ENCODE assay signal across 15 cellular contexts in genomic region chr4:8242782-8243556, GRCh38. TPM values are rescaled to one million over a fixed set of nuclear protein-coding genes. Genes with fewer than 3 reads are reported as not detected.
A peak's percentile ranks its signal among the peaks of the same experiment; 100 is the strongest.
DNase-seq lines count a peak whose midpoint lies in the region; ATAC-seq, FAIRE-seq and TF ChIP-seq lines count a peak whose summit lies in the region.
"Had no signal": no experiment of that assay in that cellular context is flagged by ENCODE, and none has a peak within 500 bp of the region (broad histone marks: within the 10 kb centered on the region; RNA-seq: fewer than 3 reads in every experiment).

No MANE protein-coding gene starts in this region.

- no peak for TF ChIP-seq POLR2A in H1 (IDR thresholded peaks at IDR 0.05; ENCODE audit: control extremely low read depth in 1 of 2, low read depth in 2 of 2, low read length in 2 of 2)
- TF ChIP-seq POLR2A in suprapubic skin (IDR thresholded peaks at IDR 0.05) = no peak

- no peak overlapping the region for H3K23ac ChIP-seq in H1 (ENCODE audit: insufficient read length)
- no peak overlapping the region for H3K23ac ChIP-seq in mesenchymal stem cell (ENCODE audit: low read length in 2 of 2)

- H3K4me2 ChIP-seq in H1 (ENCODE audit: insufficient read depth in 1 of 2, low read depth in 2 of 2, low read length in 2 of 2) (no peak overlapping the region), mesenchymal stem cell (ENCODE audit: low read length, poor library complexity, severe bottlenecking) (no peak overlapping the region)
- H3K4me2 ChIP-seq: KMS-11, PC-9 had no signal

- no peak overlapping the region for H2BK5ac ChIP-seq in H1 (ENCODE audit: low read depth, low read length)
- H2BK5ac ChIP-seq in mesenchymal stem cell (ENCODE audit: low read depth, low read length, poor library complexity, severe bottlenecking) = no peak overlapping the region

- H3K14ac ChIP-seq in H1 (ENCODE audit: insufficient read length) = no peak overlapping the region
- H3K14ac ChIP-seq in mesenchymal stem cell (ENCODE audit: low read length in 2 of 2) = no peak overlapping the region

- H3K27ac ChIP-seq in H1 (ENCODE audit: low read depth, low read length) (no peak overlapping the region), mesenchymal stem cell (ENCODE audit: low read length, poor library complexity, severe bottlenecking) (no peak overlapping the region), suprapubic skin (peak overlapping the region; percentile 46)
- H3K27ac ChIP-seq: body of pancreas, C4-2B, KMS-11, PC-9 had no signal

- CTCF ChIA-PET in H1 (lab: Charles Lee; ENCODE audit: partially characterized antibody) = interaction anchor here (0.6 to 4.4 kb wide), 32 partner anchors 13 to 231 kb away, joined by 3 to 33 read pairs (median 4); no protein-coding TSS in a partner anchor

- H3K18ac ChIP-seq in H1 (ENCODE audit: extremely low read depth, low read length) = no peak overlapping the region
- peak overlapping the region; percentile 17 to 22 for H3K18ac ChIP-seq in mesenchymal stem cell (ENCODE audit: low read depth in 1 of 2, low read length in 2 of 2)

- no peak for ATAC-seq in GM21529 (IDR thresholded peaks at IDR 0.05; ENCODE audit: unreplicated experiment)

- DNase-seq in OCI-M1 (lab: John Stamatoyannopoulos, UW) = peak; percentile 37
- DNase-seq in H1 (ENCODE audit: low read depth in 1 of 2, low spot score in 2 of 2) = no peak
- no peak for DNase-seq in mesenchymal stem cell
- DNase-seq in suprapubic skin (ENCODE audit: low spot score in 2 of 2) = no peak
- DNase-seq in kidney tubule cell (ENCODE audit: low spot score) = no peak
- DNase-seq in GM19239 (ENCODE audit: insufficient read length, low spot score) = no peak

- no peak for TF ChIP-seq RAD21 in H1 (IDR thresholded peaks at IDR 0.05 in 1 of 2, conservative IDR thresholded peaks at IDR 0.05 in 1 of 2; ENCODE audit: low read depth in 2 of 2, low read length in 2 of 2)

- no peak for TF ChIP-seq CTCF in H1 (IDR thresholded peaks at IDR 0.05; ENCODE audit: control extremely low read depth in 1 of 3, insufficient read depth in 1 of 3, low read depth in 1 of 3, low read length in 3 of 3)
- TF ChIP-seq CTCF in suprapubic skin (IDR thresholded peaks at IDR 0.05) = no peak

- FAIRE-seq in H1 (lab: Jason Lieb, UNC) (no peak), GM19239 (lab: Jason Lieb, UNC) (no peak)
- FAIRE-seq: TTC549 had no signal

- no peaks in the 10 kb centered on the region for H3K23me2 ChIP-seq in H1 (ENCODE audit: low read depth, low read length)

- H3K36me3 ChIP-seq in H1 (ENCODE audit: control insufficient read depth in 2 of 4, insufficient read depth in 4 of 4, low read length in 3 of 4) (no peaks in the 10 kb centered on the region; a peak in 1 of 8 replicates), mesenchymal stem cell (ENCODE audit: control insufficient read depth in 1 of 2, insufficient read depth in 2 of 2, low read depth in 1 of 2, low read length in 2 of 2) (peaks cover 0 to 34% of the 10 kb centered on the region in 2 experiments), suprapubic skin (peaks cover 4% of the 10 kb centered on the region)
- H3K36me3 ChIP-seq: thyroid gland had no signal

- H3K56ac ChIP-seq in H1 (replicated peaks; ENCODE audit: insufficient read length, low read depth, low read length) = no peak overlapping the region

- 88% methylated on average over 9 of the region's 10 CpGs; no CpG with 5 or more reads in 1 of the 2 experiments for WGBS in H1 (ENCODE audit: extremely low coverage in 1 of 2, insufficient coverage in 1 of 2, insufficient read length in 1 of 2, insufficient replicate concordance in 2 of 2, low coverage in 1 of 2, low lambda C conversion rate in 2 of 2, missing lambda C conversion rate in 1 of 2), 2 experiments
- WGBS in mesenchymal stem cell = 94% methylated on average over 10 of the region's 10 CpGs
- 80% methylated on average over 10 of the region's 10 CpGs for WGBS in suprapubic skin

- H2AFZ ChIP-seq in H1 (ENCODE audit: low read length) = peak overlapping the region; percentile 54; the same call in 1 of the 2 replicates
- no peak overlapping the region for H2AFZ ChIP-seq in mesenchymal stem cell (ENCODE audit: low read depth, low read length)
- H2AFZ ChIP-seq: PC-9 had no signal

- H2BK15ac ChIP-seq in H1 (ENCODE audit: low read length) = 0 out of 2 replicates have a peak overlapping the region, but pooled peaks have one; percentile 61
- H2BK15ac ChIP-seq in mesenchymal stem cell (ENCODE audit: low read depth, poor library complexity, severe bottlenecking) = no peak overlapping the region

- peaks cover 0 to 5% of the 10 kb centered on the region in 2 experiments for H4K20me1 ChIP-seq in H1 (replicated peaks in 1 of 2; ENCODE audit: control insufficient read depth in 1 of 2, insufficient read depth in 2 of 2, low read length in 2 of 2)

- H4K91ac ChIP-seq in H1 (replicated peaks; ENCODE audit: insufficient read length, low read length) (no peak overlapping the region), mesenchymal stem cell (ENCODE audit: low read length) (peak overlapping the region; percentile 56)

- no peak overlapping the region for H4K5ac ChIP-seq in H1 (ENCODE audit: insufficient read length, low read depth, low read length)

- H3K4me1 ChIP-seq in H1 (replicated peaks in 1 of 4; ENCODE audit: control insufficient read depth in 3 of 4, insufficient read depth in 4 of 4, low read length in 3 of 4) = peaks cover 0 to 8% (median 3%) of the 10 kb centered on the region in 4 experiments; a peak in 6 of 7 replicates
- H3K4me1 ChIP-seq in mesenchymal stem cell (ENCODE audit: control insufficient read depth, insufficient read depth, low read depth, low read length) = peaks cover 13% of the 10 kb centered on the region
- peaks cover 28% of the 10 kb centered on the region for H3K4me1 ChIP-seq in suprapubic skin
- H3K4me1 ChIP-seq: body of pancreas had no signal

- H3K27me3 ChIP-seq in H1 (replicated peaks in 1 of 4; ENCODE audit: control insufficient read depth in 3 of 4, extremely low read depth in 1 of 4, insufficient read depth in 3 of 4, low read length in 3 of 4) (no peaks in the 10 kb centered on the region), mesenchymal stem cell (ENCODE audit: control insufficient read depth in 1 of 2, insufficient read depth in 1 of 2, low read length in 2 of 2) (peaks cover 5% of the 10 kb centered on the region in 2 experiments), suprapubic skin (no peaks in the 10 kb centered on the region)
- H3K27me3 ChIP-seq: body of pancreas, thyroid gland had no signal

- H4K8ac ChIP-seq in H1 (ENCODE audit: extremely low read depth, insufficient read depth, low read length) (0 out of 2 replicates have a peak overlapping the region, but pooled peaks have one; percentile 31), mesenchymal stem cell (ENCODE audit: low read length) (peak overlapping the region; percentile 92)

- TF ChIP-seq EP300 in H1 (IDR thresholded peaks at IDR 0.05; ENCODE audit: borderline replicate concordance in 1 of 2, low read depth in 2 of 2, low read length in 2 of 2) (no peak), suprapubic skin (IDR thresholded peaks at IDR 0.05) (no peak)

- H3K9ac ChIP-seq in H1 (replicated peaks in 1 of 4; ENCODE audit: extremely low read depth in 1 of 4, low read depth in 3 of 4, low read length in 3 of 4) (no peak overlapping the region), mesenchymal stem cell (ENCODE audit: low read length) (peak overlapping the region; percentile 73)
- H3K9ac ChIP-seq: KMS-11 had no signal

- POLR2A ChIA-PET in H1 (lab: Charles Lee; ENCODE audit: partially characterized antibody) = no interaction called here

- H3K9me3 ChIP-seq in H1 (ENCODE audit: insufficient read depth in 2 of 2, low read depth in 1 of 2, low read length in 1 of 2) (no peaks in the 10 kb centered on the region), mesenchymal stem cell (ENCODE audit: control insufficient read depth, low read length) (no peaks in the 10 kb centered on the region), suprapubic skin (no peaks in the 10 kb centered on the region)
- H3K9me3 ChIP-seq: body of pancreas, mucosa of descending colon, spleen, thyroid gland had no signal

- no peak overlapping the region for H2BK20ac ChIP-seq in H1 (ENCODE audit: low read length)

- no peak overlapping the region for H2AK5ac ChIP-seq in H1 (ENCODE audit: low read depth, low read length)
- H2AK5ac ChIP-seq in mesenchymal stem cell (ENCODE audit: low read length, severe bottlenecking) = no peak overlapping the region

- H3K4me3 ChIP-seq in H1 (ENCODE audit: extremely low read depth in 1 of 4, insufficient read depth in 2 of 4, low read depth in 3 of 4, low read length in 4 of 4) = no peak overlapping the region
- no peak overlapping the region for H3K4me3 ChIP-seq in mesenchymal stem cell (ENCODE audit: insufficient read depth in 1 of 2, low read depth in 1 of 2, low read length in 2 of 2)
- no peak overlapping the region for H3K4me3 ChIP-seq in suprapubic skin
- H3K4me3 ChIP-seq: body of pancreas, mucosa of descending colon, PC-9, spleen, thyroid gland had no signal

- H3K79me1 ChIP-seq in H1 (ENCODE audit: low read depth, low read length) (peaks cover 3% of the 10 kb centered on the region; the same call in 1 of the 2 replicates), mesenchymal stem cell (replicated peaks; ENCODE audit: low read length, poor library complexity, severe bottlenecking) (no peaks in the 10 kb centered on the region)

- no peaks in the 10 kb centered on the region for H3K79me2 ChIP-seq in H1 (ENCODE audit: control insufficient read depth in 1 of 2, insufficient read depth in 2 of 2, low read length in 2 of 2)

- 0 out of 2 replicates have a peak overlapping the region, but pooled peaks have one; percentile 9 for H2BK12ac ChIP-seq in H1 (ENCODE audit: low read depth, low read length)
- peak overlapping the region; percentile 29 to 45 for H2BK12ac ChIP-seq in mesenchymal stem cell (ENCODE audit: low read length in 2 of 2)

- H3K4ac ChIP-seq in H1 (replicated peaks; ENCODE audit: insufficient read length, low read depth, low read length) = peak overlapping the region; percentile 29
- peak overlapping the region; percentile 63 to 96 for H3K4ac ChIP-seq in mesenchymal stem cell (ENCODE audit: low read depth in 1 of 2, low read length in 2 of 2)

- no peak overlapping the region for H2BK120ac ChIP-seq in H1 (replicated peaks; ENCODE audit: low read depth, low read length)
- no peak overlapping the region for H2BK120ac ChIP-seq in mesenchymal stem cell (ENCODE audit: low read depth, low read length)

RNA-seq across cellular contexts. Expression of gene HTRA3, which starts 26.6 kb away (rescaled TPM):
- total RNA-seq in H1 (2021; fragmentation: NEBNext Ultra II Directional; extraction: Animal tissue kit (Norgen Biotek cat#: 25700)) = 2.9 and 3.2 TPM in 2 replicates
- 4.5 and 5.8 TPM in 2 replicates for polyA plus RNA-seq in H1 (2011; rRNA removed)
- 3.3 TPM for polyA plus RNA-seq in H1 (2011; cell fraction: cytosol; rRNA removed)
- 3.1 TPM for polyA plus RNA-seq in H1 (2011; cell fraction: nucleus; rRNA removed)
- polyA plus RNA-seq in H1 (2012, experiment 1 of 2) = 2.8 to 5.6 TPM (median 4.0 TPM) in 4 replicates
- polyA plus RNA-seq in H1 (2012, experiment 2 of 2) = 3.3 TPM
- 3.4 TPM for polyA plus RNA-seq in H1 (2013, experiment 1 of 2)
- polyA plus RNA-seq in H1 (2013, experiment 2 of 2) = 3.3 TPM
- 1.1 and 1.2 TPM in 2 replicates for polyA minus RNA-seq in H1 (2011; rRNA and poly(A)+ RNA removed)
- 1.2 TPM for polyA minus RNA-seq in H1 (2011; cell fraction: cytosol; rRNA and poly(A)+ RNA removed)
- polyA minus RNA-seq in H1 (2011; cell fraction: nucleus; rRNA and poly(A)+ RNA removed) = 1.3 TPM
- 88.3 TPM for polyA plus RNA-seq in mesenchymal stem cell (2013, experiment 1 of 2)
- polyA plus RNA-seq in mesenchymal stem cell (2013, experiment 2 of 2) = 87.5 TPM
- total RNA-seq in suprapubic skin = 10 to 100 TPM in 2 of 4 donors, 1 to 10 TPM in 2; 3.3 to 22.5 (median 10.3) TPM

RNA-seq across cellular contexts. Expression of gene SH3TC1, which starts 43.9 kb away (rescaled TPM):
- total RNA-seq in H1 (2021; fragmentation: NEBNext Ultra II Directional; extraction: Animal tissue kit (Norgen Biotek cat#: 25700)) = 0.29 TPM in 1 of 2 replicates, not detected in the other
- polyA plus RNA-seq in H1 (2011; rRNA removed) = 0.13 and 0.15 TPM in 2 replicates
- 0.14 TPM for polyA plus RNA-seq in H1 (2011; cell fraction: cytosol; rRNA removed)
- polyA plus RNA-seq in H1 (2011; cell fraction: nucleus; rRNA removed) = 0.29 TPM
- 0.08 to 0.36 TPM (median 0.14 TPM) in 4 replicates for polyA plus RNA-seq in H1 (2012, experiment 1 of 2)
- 0.22 TPM for polyA plus RNA-seq in H1 (2012, experiment 2 of 2)
- 0.16 TPM for polyA plus RNA-seq in H1 (2013, experiment 1 of 2)
- 0.07 TPM for polyA plus RNA-seq in H1 (2013, experiment 2 of 2)
- 0.13 and 0.71 TPM in 2 replicates for polyA minus RNA-seq in H1 (2011; rRNA and poly(A)+ RNA removed)
- not detected for polyA minus RNA-seq in H1 (2011; cell fraction: cytosol; rRNA and poly(A)+ RNA removed)
- polyA minus RNA-seq in H1 (2011; cell fraction: nucleus; rRNA and poly(A)+ RNA removed) = 0.30 TPM
- polyA plus RNA-seq in mesenchymal stem cell (2013, experiment 1 of 2) = 8.0 TPM
- polyA plus RNA-seq in mesenchymal stem cell (2013, experiment 2 of 2) = 7.6 TPM
- total RNA-seq in suprapubic skin = 10 to 100 TPM in 2 of 4 donors, 1 to 10 TPM in 2; 6.3 to 15.1 (median 9.9) TPM
